14 cellular contexts compared by ENCODE assay signal in the genomic region with DNA sequence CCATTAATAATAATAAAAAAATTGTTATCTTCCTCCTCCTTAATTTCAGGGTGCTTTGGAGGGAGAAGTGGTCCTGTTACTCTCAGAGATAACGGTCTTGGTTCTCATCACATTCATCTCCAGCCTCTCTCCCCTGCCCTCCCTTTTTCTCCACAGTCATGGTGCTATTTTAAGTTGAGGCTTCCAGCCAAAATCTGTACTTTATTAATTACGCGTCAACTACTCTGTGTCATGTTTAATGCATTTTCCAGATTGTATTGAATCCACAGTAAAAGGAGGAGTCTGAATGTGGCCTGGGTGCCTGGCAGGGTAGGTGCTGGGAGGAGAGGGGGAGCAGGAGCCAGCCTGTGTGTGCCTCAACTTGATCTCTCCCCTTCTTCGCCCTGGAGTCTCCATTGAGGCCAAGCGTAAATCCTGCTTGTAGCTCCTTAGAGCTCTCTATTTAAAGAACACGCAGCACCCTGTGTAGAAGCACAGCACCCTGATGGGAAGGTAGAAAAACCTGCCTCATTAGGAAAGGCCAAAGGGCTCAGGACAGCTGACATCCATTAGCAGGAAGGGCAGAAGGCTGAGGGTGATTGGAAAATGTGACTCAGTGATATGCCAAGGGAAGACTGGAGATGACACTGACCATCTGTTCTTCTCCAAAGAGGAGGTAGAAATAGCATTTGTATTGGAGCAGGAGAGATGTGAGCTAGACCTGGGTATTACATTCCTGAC.
A peak's percentile ranks its signal among the peaks of the same experiment; 100 is the strongest.
DNase-seq lines count a peak whose midpoint lies in the region; ATAC-seq and TF ChIP-seq lines count a peak whose summit lies in the region.
"Had no signal": no experiment of that assay in that cellular context is flagged by ENCODE, and none has a peak within 500 bp of the region (broad histone marks: within the 10 kb centered on the region; RNA-seq: fewer than 3 reads in every experiment).

No MANE protein-coding gene starts in this region.

- TF ChIP-seq POLR2A in sigmoid colon (IDR thresholded peaks at IDR 0.05): no peak

- no peak for ATAC-seq in GM21526 (IDR thresholded peaks at IDR 0.05; ENCODE audit: low FRiP score, unreplicated experiment)
- ATAC-seq: stimulated activated naive CD8-positive, alpha-beta T cell treated with anti-CD3 and anti-CD28 coated beads, Interleukin-15, amount 100 ng/mL, for 72 hours had no signal

- no peak for TF ChIP-seq CTCF in left ventricle myocardium inferior (IDR thresholded peaks at IDR 0.05; ENCODE audit: borderline replicate concordance)
- TF ChIP-seq CTCF in sigmoid colon (IDR thresholded peaks at IDR 0.05): no peak
- TF ChIP-seq CTCF in GM13976 (IDR thresholded peaks at IDR 0.05; ENCODE audit: borderline replicate concordance, control extremely low read depth, extremely low read depth, insufficient read depth, missing control alignments): no peak

- TF ChIP-seq EP300 in sigmoid colon (IDR thresholded peaks at IDR 0.05): peak in 3 of 4 donors; percentile 28 to 68 (median 46)

- in situ Hi-C loops in GM13976 (cut with MboI; ENCODE audit: low sequenced_read_pairs, unreplicated experiment): no loop called here

- H3K9me3 ChIP-seq in left ventricle myocardium inferior (replicated peaks) (no peaks in the 10 kb centered on the region), sigmoid colon (no peaks in the 10 kb centered on the region)
- no peaks in the 10 kb centered on the region for H3K9me3 ChIP-seq in effector memory CD4-positive, alpha-beta T cell (ENCODE audit: control insufficient read depth, low read length)

- H3K4me3 ChIP-seq in left ventricle myocardium inferior (no peak overlapping the region), sigmoid colon (no peak overlapping the region)
- H3K4me3 ChIP-seq in effector memory CD4-positive, alpha-beta T cell (ENCODE audit: insufficient read depth, low read depth, low read length, poor library complexity, severe bottlenecking): no peak overlapping the region

- no peaks in the 10 kb centered on the region for H3K36me3 ChIP-seq in left ventricle myocardium inferior
- no peaks in the 10 kb centered on the region for H3K36me3 ChIP-seq in sigmoid colon
- H3K36me3 ChIP-seq in effector memory CD4-positive, alpha-beta T cell (ENCODE audit: control insufficient read depth, insufficient read depth, low read length): no peaks in the 10 kb centered on the region

- DNase-seq in HCEC 1CT (peak; percentile 32), amniotic epithelial cell (ENCODE audit: low read depth) (peak; percentile 88), left ventricle myocardium inferior (no peak), sigmoid colon (peak; percentile 71), GM13976 (ENCODE audit: low spot score) (no peak), NCI-H226 (no peak)
- no peak for DNase-seq in effector memory CD4-positive, alpha-beta T cell
- DNase-seq: CD4-positive, alpha-beta T cell; dermis blood vessel endothelial cell; hippocampal formation; NCI-H510A; stimulated activated naive CD8-positive, alpha-beta T cell treated with anti-CD3 and anti-CD28 coated beads, Interleukin-15, amount 100 ng/mL, for 72 hours had no signal

- 79 to 92% methylated on average over 6 of the region's 6 CpGs for WGBS in sigmoid colon, 2 donors

- H3K27me3 ChIP-seq in left ventricle myocardium inferior (ENCODE audit: low read depth) (no peaks in the 10 kb centered on the region), sigmoid colon (no peaks in the 10 kb centered on the region)
- H3K27me3 ChIP-seq in effector memory CD4-positive, alpha-beta T cell (replicated peaks; ENCODE audit: control insufficient read depth, insufficient read depth, low read length, poor library complexity, severe bottlenecking): peaks cover 6% of the 10 kb centered on the region

- H3K27ac ChIP-seq in left ventricle myocardium inferior (replicated peaks) (peak overlapping the region; percentile 73), sigmoid colon (peak overlapping the region; percentile 76 to 82 (median 80))
- no peak overlapping the region for H3K27ac ChIP-seq in effector memory CD4-positive, alpha-beta T cell (ENCODE audit: insufficient read depth, low read length, poor library complexity, severe bottlenecking)
- H3K27ac ChIP-seq: HL-60 had no signal

- peaks cover 88% of the 10 kb centered on the region for H3K4me1 ChIP-seq in left ventricle myocardium inferior
- H3K4me1 ChIP-seq in sigmoid colon: peaks cover 0 to 75% (median 65%) of the 10 kb centered on the region in 4 donors
- no peaks in the 10 kb centered on the region for H3K4me1 ChIP-seq in effector memory CD4-positive, alpha-beta T cell (ENCODE audit: control insufficient read depth, insufficient read depth, low read length, poor library complexity, severe bottlenecking)

- intact Hi-C loops in left ventricle myocardium inferior (cut with micrococcal nuclease): no loop called here
- intact Hi-C loops in sigmoid colon (cut with DNase I): loop anchor here (2.0 to 5.0 kb wide), 2 partner anchors 19 to 340 kb away; no protein-coding TSS in a partner anchor

Comparison
In these comparisons a context has a peak if more than half of its experiments do, and no peak if none do; other contexts are left out.
1. DNase-seq: peak in HCEC 1CT (single experiment), amniotic epithelial cell (single experiment) and sigmoid colon (single experiment); none in left ventricle myocardium inferior (single experiment), GM13976 (single experiment), NCI-H226 (single experiment) and effector memory CD4-positive, alpha-beta T cell (0 of 3).